31 cellular contexts compared by ENCODE assay signal in genomic region chr9:80806675-80807074, GRCh38.
"Had no signal": no experiment of that assay in that cellular context is flagged by ENCODE, and none has a peak within 500 bp of the region (broad histone marks: within the 10 kb centered on the region; RNA-seq: fewer than 3 reads in every experiment).

No MANE protein-coding gene starts in this region.

- FAIRE-seq: small intestine had no signal

- H3K27me3 ChIP-seq: neural progenitor cell, ovary, right lobe of liver, sigmoid colon, spleen, suprapubic skin, testis, tibial artery, transverse colon, upper lobe of right lung, uterus had no signal

- H3K79me2 ChIP-seq: parathyroid adenoma had no signal

- ATAC-seq: natural killer cell; psoas muscle; right cardiac atrium; right lobe of liver; stimulated activated memory B cell treated with anti-CD40 and anti-IgM and Interleukin-4, amounts not matched to agents 10 μg/mL and 1 μg/mL and 100 μg/mL, for 72 hours; stimulated activated naive CD8-positive, alpha-beta T cell treated with anti-CD3 and anti-CD28 coated beads, Interleukin-15, amount 100 ng/mL, for 72 hours; stimulated activated naive CD8-positive, alpha-beta T cell treated with anti-CD3 and anti-CD28 coated beads, Interleukin-15, Interleukin-2, amounts not matched to agents 100 U/mL and 50 U/mL, for 24 hours; upper lobe of right lung had no signal

- H3K9ac ChIP-seq: neural progenitor cell, parathyroid adenoma had no signal

- H3K36me3 Mint-ChIP-seq: natural killer cell; neural progenitor cell; stimulated activated memory B cell treated with anti-CD40 and anti-IgM and Interleukin-4, amounts not matched to agents 10 μg/mL and 1 μg/mL and 100 μg/mL, for 72 hours; type B pancreatic cell had no signal

- H3K4me1 Mint-ChIP-seq: natural killer cell; stimulated activated memory B cell treated with anti-CD40 and anti-IgM and Interleukin-4, amounts not matched to agents 10 μg/mL and 1 μg/mL and 100 μg/mL, for 72 hours; stimulated activated naive CD8-positive, alpha-beta T cell treated with anti-CD3 and anti-CD28 coated beads, Interleukin-15, amount 100 ng/mL, for 72 hours had no signal

- DNase-seq: natural killer cell; occipital lobe; ovary; posterior cingulate gyrus; psoas muscle; right cardiac atrium; right lobe of liver; sigmoid colon; small intestine; spleen; stimulated activated CD4-positive, alpha-beta T cell treated with anti-CD3 and anti-CD28 coated beads, Interleukin-12 subunit alpha, Interleukin-12 subunit beta, amount 100 ng/mL, for 4 hours; stimulated activated CD4-positive, alpha-beta T cell treated with anti-CD3 and anti-CD28 coated beads, Interleukin-1b, Interleukin-23, amount 100 ng/mL, for 48 hours; stimulated activated CD4-positive, alpha-beta T cell treated with anti-CD3 and anti-CD28 coated beads, Interleukin-4, amount 100 ng/mL, for 1 hour; stimulated activated CD4-positive, alpha-beta T cell treated with anti-CD3 and anti-CD28 coated beads, Interleukin-4, amount 100 ng/mL, for 4 hours; stimulated activated CD8-positive, alpha-beta memory T cell treated with anti-CD3 and anti-CD28 coated beads, Interleukin-4, amount 100 ng/mL, for 48 hours; stimulated activated naive CD4-positive, alpha-beta T cell; stimulated activated naive CD8-positive, alpha-beta T cell treated with anti-CD3 and anti-CD28 coated beads, Interleukin-15, amount 100 ng/mL, for 72 hours; stimulated activated naive CD8-positive, alpha-beta T cell treated with anti-CD3 and anti-CD28 coated beads, Interleukin-15, Interleukin-2, amounts not matched to agents 100 U/mL and 50 U/mL, for 24 hours; substantia nigra; testis; tibial artery; transverse colon; upper lobe of right lung; uterus had no signal

- H3K9me3 ChIP-seq: ovary, psoas muscle, right lobe of liver, sigmoid colon, suprapubic skin, testis, transverse colon, upper lobe of right lung, uterus had no signal

- H3K4me3 Mint-ChIP-seq: natural killer cell; nephron; neural progenitor cell; stimulated activated memory B cell treated with anti-CD40 and anti-IgM and Interleukin-4, amounts not matched to agents 10 μg/mL and 1 μg/mL and 100 μg/mL, for 72 hours; stimulated activated naive CD8-positive, alpha-beta T cell treated with anti-CD3 and anti-CD28 coated beads, Interleukin-15, amount 100 ng/mL, for 72 hours; type B pancreatic cell had no signal

- H3K9me3 Mint-ChIP-seq: nephron; stimulated activated memory B cell treated with anti-CD40 and anti-IgM and Interleukin-4, amounts not matched to agents 10 μg/mL and 1 μg/mL and 100 μg/mL, for 72 hours; stimulated activated naive CD8-positive, alpha-beta T cell treated with anti-CD3 and anti-CD28 coated beads, Interleukin-15, amount 100 ng/mL, for 72 hours; type B pancreatic cell had no signal

- H3K4me2 ChIP-seq: neural progenitor cell had no signal

- H3K27ac ChIP-seq: neural progenitor cell, ovary, parathyroid adenoma, psoas muscle, right lobe of liver, sigmoid colon, spleen, suprapubic skin, testis, tibial artery, transverse colon, upper lobe of right lung had no signal

- H3K4me3 ChIP-seq: neural progenitor cell, ovary, psoas muscle, right lobe of liver, sigmoid colon, spleen, suprapubic skin, testis, tibial artery, transverse colon, upper lobe of right lung, uterus had no signal

- H3K27ac Mint-ChIP-seq: natural killer cell; nephron; neural progenitor cell; progenitor cell of endocrine pancreas; stimulated activated memory B cell treated with anti-CD40 and anti-IgM and Interleukin-4, amounts not matched to agents 10 μg/mL and 1 μg/mL and 100 μg/mL, for 72 hours; stimulated activated naive CD8-positive, alpha-beta T cell treated with anti-CD3 and anti-CD28 coated beads, Interleukin-15, amount 100 ng/mL, for 72 hours; type B pancreatic cell had no signal

- H2AFZ ChIP-seq: neural progenitor cell, parathyroid adenoma had no signal

- H3K4me1 ChIP-seq: neural progenitor cell, parathyroid adenoma, psoas muscle, right lobe of liver, spleen, suprapubic skin, testis, tibial artery, transverse colon, upper lobe of right lung, uterus had no signal

- H3K36me3 ChIP-seq: neural progenitor cell, ovary, right lobe of liver, sigmoid colon, spleen, suprapubic skin, tibial artery, transverse colon, upper lobe of right lung, uterus had no signal

- H3K27me3 Mint-ChIP-seq: progenitor cell of endocrine pancreas; stimulated activated memory B cell treated with anti-CD40 and anti-IgM and Interleukin-4, amounts not matched to agents 10 μg/mL and 1 μg/mL and 100 μg/mL, for 72 hours; stimulated activated naive CD8-positive, alpha-beta T cell treated with anti-CD3 and anti-CD28 coated beads, Interleukin-15, amount 100 ng/mL, for 72 hours; type B pancreatic cell had no signal
